8 cellular contexts compared by ENCODE assay signal in genomic region chr1:201019321-201019977, GRCh38. TPM values are rescaled to one million over a fixed set of nuclear protein-coding genes. Genes with fewer than 3 reads are reported as not detected.
DNase-seq lines count a peak whose midpoint lies in the region; ATAC-seq, FAIRE-seq and TF ChIP-seq lines count a peak whose summit lies in the region.

No MANE protein-coding gene starts in this region.

- POLR2A ChIA-PET in Caco-2 (lab: Charles Lee) = no interaction called here

- CTCF ChIA-PET in Caco-2 (lab: Charles Lee) = interaction anchor here (0.6 to 1.0 kb wide), 3 partner anchors 66 to 210 kb away, joined by 3 to 4 read pairs (median 4); no protein-coding TSS in a partner anchor

- DNase-seq in Caco-2 (peak in 1 of 2 experiments; percentile 46), HTR-8/SVneo (ENCODE audit: insufficient read length, low spot score) (peak; percentile 53), T-helper 22 cell (ENCODE audit: low read depth) (peak; percentile 85), ascending aorta (ENCODE audit: low spot score in 2 of 2) (peak; percentile 51 to 78), memory B cell (ENCODE audit: low spot score in 2 of 2) (peak; percentile 59 to 78), dermis blood vessel endothelial cell (no peak)
- DNase-seq in stimulated activated naive CD4-positive, alpha-beta T cell (lab: John Stamatoyannopoulos, UW) = peak; percentile 78 to 89 (median 86)

- intact Hi-C loops in Caco-2 (cut with micrococcal nuclease; ENCODE audit: unreplicated experiment) (no loop called here), ascending aorta (cut with DNase I) (no loop called here)

- H3K9me3 Mint-ChIP-seq in Caco-2 (ENCODE audit: unreplicated experiment) (no peaks in the 10 kb centered on the region), memory B cell (no peaks in the 10 kb centered on the region)

- no peak overlapping the region for H3K4me3 Mint-ChIP-seq in Caco-2 (ENCODE audit: unreplicated experiment)
- peak overlapping the region; percentile 72 for H3K4me3 Mint-ChIP-seq in memory B cell

- no peaks in the 10 kb centered on the region for H3K36me3 Mint-ChIP-seq in Caco-2 (ENCODE audit: insufficient read depth, unreplicated experiment)
- no peaks in the 10 kb centered on the region for H3K36me3 Mint-ChIP-seq in memory B cell

- no peak for FAIRE-seq in HTR-8/SVneo (lab: Jason Lieb, UNC)

- H3K27me3 Mint-ChIP-seq in Caco-2 (ENCODE audit: insufficient read depth, unreplicated experiment) (peaks cover 3% of the 10 kb centered on the region), memory B cell (no peaks in the 10 kb centered on the region)

- no peaks in the 10 kb centered on the region; the same call in 1 of the 2 replicates for H3K27me3 ChIP-seq in Caco-2 (replicated peaks; ENCODE audit: control insufficient read depth, insufficient read depth, low read length)
- H3K27me3 ChIP-seq in ascending aorta = no peaks in the 10 kb centered on the region

- H3K9me3 ChIP-seq in Caco-2 (no peaks in the 10 kb centered on the region), ascending aorta (no peaks in the 10 kb centered on the region)

- H3K27ac Mint-ChIP-seq in Caco-2 (ENCODE audit: unreplicated experiment) = peak overlapping the region; percentile 53
- peak overlapping the region; percentile 95 for H3K27ac Mint-ChIP-seq in memory B cell

- peaks cover 21% of the 10 kb centered on the region for H3K4me1 ChIP-seq in Caco-2
- H3K4me1 ChIP-seq in ascending aorta = peaks cover 6 to 7% of the 10 kb centered on the region in 2 donors

- peak; percentile 57 for ATAC-seq in GM21423 (IDR thresholded peaks at IDR 0.05; ENCODE audit: unreplicated experiment)
- ATAC-seq in memory B cell (ENCODE audit: low read depth) = peak; percentile 71

- peaks cover 25% of the 10 kb centered on the region for H3K4me1 Mint-ChIP-seq in Caco-2 (ENCODE audit: low read depth, unreplicated experiment)
- H3K4me1 Mint-ChIP-seq in memory B cell = peaks cover 64% of the 10 kb centered on the region

- no peak overlapping the region for H3K27ac ChIP-seq in ascending aorta

- H3K36me3 ChIP-seq in Caco-2 (ENCODE audit: control insufficient read depth, insufficient read depth, low read length) (no peaks in the 10 kb centered on the region), ascending aorta (no peaks in the 10 kb centered on the region)

- TF ChIP-seq CTCF in Caco-2 (IDR thresholded peaks at IDR 0.05; ENCODE audit: insufficient read depth in 1 of 2, low read depth in 1 of 2, low read length in 1 of 2, severe bottlenecking in 1 of 2, unreplicated experiment in 1 of 2) (no peak), ascending aorta (IDR thresholded peaks at IDR 0.05) (no peak)

- H3K4me3 ChIP-seq in Caco-2 (ENCODE audit: low read depth, low read length) (no peak overlapping the region), ascending aorta (no peak overlapping the region)

- BruUV-seq in Caco-2 (replicated peaks; lab: Mats Ljungman, UMichigan) = no TSS peak

RNA-seq across cellular contexts. Expression of gene KIF21B, which starts 4.1 kb away (rescaled TPM):
- 2.4 and 2.6 TPM in 2 replicates for total RNA-seq in Caco-2 (2022)
- total RNA-seq in ascending aorta = 10.2 TPM
- total RNA-seq in dermis blood vessel endothelial cell = 2.2 and 4.4 TPM in 2 replicates
